13 cellular contexts compared by ENCODE assay signal in genomic region chr5:155700333-155700732, GRCh38.
DNase-seq lines count a peak whose midpoint lies in the region; ATAC-seq and TF ChIP-seq lines count a peak whose summit lies in the region.
"Had no signal": no experiment of that assay in that cellular context is flagged by ENCODE, and none has a peak within 500 bp of the region (broad histone marks: within the 10 kb centered on the region; RNA-seq: fewer than 3 reads in every experiment).

No MANE protein-coding gene starts in this region.

- no peak for ATAC-seq in HG03039 (IDR thresholded peaks at IDR 0.05; ENCODE audit: unreplicated experiment)
- ATAC-seq: naive thymus-derived CD8-positive, alpha-beta T cell had no signal

- DNase-seq in SKM-1 treated with dmso at 0.1 percent for 144 hours (lab: John Stamatoyannopoulos, UW; ENCODE audit: unreplicated experiment) = peak; percentile 5
- no peak for DNase-seq in SKM-1 (lab: John Stamatoyannopoulos, UW; ENCODE audit: unreplicated experiment)
- peak; percentile 21 for DNase-seq in NAMALWA (ENCODE audit: low spot score)
- peak; percentile 15 for DNase-seq in epithelial cell of esophagus (ENCODE audit: low read depth)
- DNase-seq in superior temporal gyrus (ENCODE audit: extremely low spot score) = peak; percentile 15
- DNase-seq in activated T-cell treated with anti-CD3 and anti-CD28 coated beads, Interleukin-2, amount 50 U/mL, for 1 hour = no peak
- no peak for DNase-seq in ureter (ENCODE audit: low spot score)
- DNase-seq: C1 segment of cervical spinal cord; effector CD4-positive, alpha-beta T cell; hippocampal formation had no signal

- no peak overlapping the region for H3K4me3 ChIP-seq in epithelial cell of esophagus (ENCODE audit: low read length)
- H3K4me3 ChIP-seq: SK-N-MC had no signal

- no peak for TF ChIP-seq CTCF in epithelial cell of esophagus (IDR thresholded peaks at IDR 0.05; ENCODE audit: insufficient read depth, low read depth, low read length, missing control alignments)

Comparison
In these comparisons a context has a peak if more than half of its experiments do, and no peak if none do; other contexts are left out.
1. DNase-seq: peak in SKM-1 treated with dmso at 0.1 percent for 144 hours (single experiment), NAMALWA (single experiment), epithelial cell of esophagus (single experiment) and superior temporal gyrus (single experiment); none in SKM-1 (single experiment), activated T-cell treated with anti-CD3 and anti-CD28 coated beads, Interleukin-2, amount 50 U/mL, for 1 hour (single experiment) and ureter (single experiment).